In the genomic region with DNA sequence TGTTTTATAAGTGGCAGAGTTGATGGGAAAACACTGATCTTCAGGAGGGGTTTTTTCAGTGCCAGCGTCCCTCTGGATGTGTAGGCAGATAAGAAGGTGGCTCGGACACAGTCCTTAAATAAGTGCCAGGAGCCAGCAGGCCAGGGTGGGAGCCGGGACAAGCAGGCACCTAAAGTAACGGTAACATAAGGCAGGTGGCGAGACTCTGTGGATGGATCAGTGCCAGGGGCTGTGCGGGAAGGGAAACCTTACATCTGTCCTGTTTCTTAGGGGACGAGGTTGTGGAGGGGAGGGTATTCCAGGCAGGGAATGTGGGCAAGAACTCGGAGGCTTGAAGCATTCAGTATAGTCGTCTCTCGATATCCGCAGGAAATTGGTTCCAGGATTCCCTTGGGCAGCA, we compare ENCODE assay signal across 32 cellular contexts. TPM values are rescaled to one million over a fixed set of nuclear protein-coding genes. Genes with fewer than 3 reads are reported as not detected.
DNase-seq lines count a peak whose midpoint lies in the region; ATAC-seq, FAIRE-seq and TF ChIP-seq lines count a peak whose summit lies in the region.
"Had no signal": no experiment of that assay in that cellular context is flagged by ENCODE, and none has a peak within 500 bp of the region (broad histone marks: within the 10 kb centered on the region; RNA-seq: fewer than 3 reads in every experiment).

No MANE protein-coding gene starts in this region.

- H3K27ac Mint-ChIP-seq in WTC11, result peak overlapping the region; percentile 91
- H3K27ac Mint-ChIP-seq in nephron progenitor cell, result peak overlapping the region; percentile 36
- H3K27ac Mint-ChIP-seq: activated CD4-positive, alpha-beta T cell treated with anti-CD3 and anti-CD28 coated beads, Interleukin-2, amount 10 ng/mL, durations not matched to agents 24 days and 14 days; IgD-negative memory B cell; natural killer cell; stimulated activated naive CD8-positive, alpha-beta T cell treated with anti-CD3 and anti-CD28 coated beads, Interleukin-15, Interleukin-2, amounts not matched to agents 100 ng/mL and 50 ng/mL, for 24 hours had no signal

- H2AFZ ChIP-seq in Loucy (ENCODE audit: low read length), result no peak overlapping the region

- peaks cover 97% of the 10 kb centered on the region for H4K20me1 ChIP-seq in Loucy (ENCODE audit: insufficient read depth, low read length, poor library complexity, severe bottlenecking)

- H3K79me2 ChIP-seq in Loucy (ENCODE audit: insufficient read depth, low read length), result peaks cover 100% of the 10 kb centered on the region

- H3K4me2 ChIP-seq in Loucy (ENCODE audit: low read depth, low read length, poor library complexity, severe bottlenecking), result peak overlapping the region; percentile 5

- no peaks in the 10 kb centered on the region for H3K9me3 ChIP-seq in Loucy (ENCODE audit: insufficient read depth, low read depth, low read length)
- H3K9me3 ChIP-seq: Caco-2, esophagus muscularis mucosa, heart left ventricle, lower lobe of right lung, Peyer's patch, SJCRH30, testis had no signal

- H3K36me3 ChIP-seq in Loucy (ENCODE audit: insufficient read depth, low read length), result peaks cover 89% of the 10 kb centered on the region
- H3K36me3 ChIP-seq: lower lobe of right lung, Peyer's patch had no signal

- H3K27me3 ChIP-seq in Loucy (ENCODE audit: insufficient read depth, low read length, poor library complexity, severe bottlenecking), result no peaks in the 10 kb centered on the region
- H3K27me3 ChIP-seq: esophagus muscularis mucosa, heart left ventricle, Peyer's patch, SJCRH30, testis had no signal

- ATAC-seq in WTC11 (no peak), HG03457 (IDR thresholded peaks at IDR 0.05; ENCODE audit: unreplicated experiment) (no peak)
- ATAC-seq: heart left ventricle, lower lobe of right lung, natural killer cell had no signal

- no peaks in the 10 kb centered on the region for H3K9me2 ChIP-seq in Loucy (replicated peaks; ENCODE audit: low read depth, low read length)

- peaks cover 28% of the 10 kb centered on the region for H3K4me1 ChIP-seq in Loucy (ENCODE audit: insufficient read depth, low read length, poor library complexity, severe bottlenecking)
- H3K4me1 ChIP-seq: Caco-2, Peyer's patch, SJCRH30 had no signal

- CTCF ChIA-PET in WTC11 (lab: Charles Lee), result no interaction called here

- TF ChIP-seq CTCF in Loucy (conservative IDR thresholded peaks at IDR 0.05; ENCODE audit: low read length) (no peak), WTC11 (IDR thresholded peaks at IDR 0.05) (no peak), nephron progenitor cell (IDR thresholded peaks at IDR 0.05) (no peak)

- POLR2A ChIA-PET in WTC11 (lab: Charles Lee), result no interaction called here

- FAIRE-seq in RCC 7860 (lab: Jason Lieb, UNC), result no peak
- FAIRE-seq: urothelium cell line had no signal

- H3K9me3 Mint-ChIP-seq in WTC11 (no peaks in the 10 kb centered on the region), nephron progenitor cell (no peaks in the 10 kb centered on the region)
- H3K9me3 Mint-ChIP-seq: activated CD4-positive, alpha-beta T cell treated with anti-CD3 and anti-CD28 coated beads, Interleukin-2, amount 10 ng/mL, durations not matched to agents 24 days and 14 days; IgD-negative memory B cell; natural killer cell; stimulated activated naive CD8-positive, alpha-beta T cell treated with anti-CD3 and anti-CD28 coated beads, Interleukin-15, Interleukin-2, amounts not matched to agents 100 ng/mL and 50 ng/mL, for 24 hours had no signal

- peaks cover 67% of the 10 kb centered on the region for H3K4me1 Mint-ChIP-seq in WTC11
- peaks cover 76% of the 10 kb centered on the region for H3K4me1 Mint-ChIP-seq in nephron progenitor cell

- H3F3A ChIP-seq in Loucy (ENCODE audit: low read depth), result no peaks in the 10 kb centered on the region

- H3K27me3 Mint-ChIP-seq in WTC11 (ENCODE audit: low read depth), result no peaks in the 10 kb centered on the region
- H3K27me3 Mint-ChIP-seq in nephron progenitor cell (ENCODE audit: low read depth, poor library complexity), result peaks cover 3% of the 10 kb centered on the region
- H3K27me3 Mint-ChIP-seq: activated CD4-positive, alpha-beta T cell treated with anti-CD3 and anti-CD28 coated beads, Interleukin-2, amount 10 ng/mL, durations not matched to agents 24 days and 14 days; IgD-negative memory B cell; stimulated activated naive CD8-positive, alpha-beta T cell treated with anti-CD3 and anti-CD28 coated beads, Interleukin-15, Interleukin-2, amounts not matched to agents 100 ng/mL and 50 ng/mL, for 24 hours had no signal

- H3K9ac ChIP-seq in Loucy (ENCODE audit: low read depth, low read length, poor library complexity, severe bottlenecking), result no peak overlapping the region

- peaks cover 11% of the 10 kb centered on the region; the same call in 1 of the 2 replicates for H3K36me3 Mint-ChIP-seq in WTC11
- H3K36me3 Mint-ChIP-seq in nephron progenitor cell (ENCODE audit: low read depth), result peaks cover 25% of the 10 kb centered on the region
- H3K36me3 Mint-ChIP-seq: natural killer cell had no signal

- no peak overlapping the region for H3K4me3 Mint-ChIP-seq in WTC11
- no peak overlapping the region for H3K4me3 Mint-ChIP-seq in nephron progenitor cell
- H3K4me3 Mint-ChIP-seq: activated CD4-positive, alpha-beta T cell treated with anti-CD3 and anti-CD28 coated beads, Interleukin-2, amount 10 ng/mL, durations not matched to agents 24 days and 14 days; natural killer cell; stimulated activated naive CD8-positive, alpha-beta T cell treated with anti-CD3 and anti-CD28 coated beads, Interleukin-15, Interleukin-2, amounts not matched to agents 100 ng/mL and 50 ng/mL, for 24 hours had no signal

- DNase-seq in NCI-H82 (lab: John Stamatoyannopoulos, UW), result peak; percentile 9
- no peak for DNase-seq in NCI-H82 treated with DMSO at 0.1 percent for 48 hours (lab: John Stamatoyannopoulos, UW; ENCODE audit: unreplicated experiment)
- no peak for DNase-seq in WTC11 (ENCODE audit: low spot score)
- no peak for DNase-seq in nephron progenitor cell
- DNase-seq in RCC 7860 (ENCODE audit: low spot score), result no peak
- DNase-seq in stimulated activated CD4-positive, alpha-beta T cell treated with anti-CD3 and anti-CD28 coated beads, Interleukin-4, amount 100 ng/mL, for 24 hours, result no peak
- DNase-seq: 8988T; activated CD4-positive, alpha-beta T cell treated with anti-CD3 and anti-CD28 coated beads, Interleukin-2, amount 10 ng/mL, durations not matched to agents 24 days and 14 days; activated naive CD4-positive, alpha-beta T cell; activated T-cell treated with anti-CD3 and anti-CD28 coated beads, Interleukin-2, amount 50 U/mL, for 48 hours; Caco-2; dermis blood vessel endothelial cell; foreskin fibroblast; GDM1; lower lobe of right lung; midbrain; natural killer cell; NCI-H526; Peyer's patch; SJCRH30; SW 1271; T-helper 9 cell; testis had no signal

- no peak overlapping the region for H3K4me3 ChIP-seq in Loucy (ENCODE audit: low read length, poor library complexity, severe bottlenecking)
- H3K4me3 ChIP-seq: esophagus muscularis mucosa, heart left ventricle, lower lobe of right lung, Peyer's patch, SJCRH30, skin epidermis, testis had no signal

TF ChIP-seq in WTC11, 78 proteins besides CTCF, POLR2A, EP300 and RAD21 (continues in another document):
- TF ChIP-seq, protein P1, sequence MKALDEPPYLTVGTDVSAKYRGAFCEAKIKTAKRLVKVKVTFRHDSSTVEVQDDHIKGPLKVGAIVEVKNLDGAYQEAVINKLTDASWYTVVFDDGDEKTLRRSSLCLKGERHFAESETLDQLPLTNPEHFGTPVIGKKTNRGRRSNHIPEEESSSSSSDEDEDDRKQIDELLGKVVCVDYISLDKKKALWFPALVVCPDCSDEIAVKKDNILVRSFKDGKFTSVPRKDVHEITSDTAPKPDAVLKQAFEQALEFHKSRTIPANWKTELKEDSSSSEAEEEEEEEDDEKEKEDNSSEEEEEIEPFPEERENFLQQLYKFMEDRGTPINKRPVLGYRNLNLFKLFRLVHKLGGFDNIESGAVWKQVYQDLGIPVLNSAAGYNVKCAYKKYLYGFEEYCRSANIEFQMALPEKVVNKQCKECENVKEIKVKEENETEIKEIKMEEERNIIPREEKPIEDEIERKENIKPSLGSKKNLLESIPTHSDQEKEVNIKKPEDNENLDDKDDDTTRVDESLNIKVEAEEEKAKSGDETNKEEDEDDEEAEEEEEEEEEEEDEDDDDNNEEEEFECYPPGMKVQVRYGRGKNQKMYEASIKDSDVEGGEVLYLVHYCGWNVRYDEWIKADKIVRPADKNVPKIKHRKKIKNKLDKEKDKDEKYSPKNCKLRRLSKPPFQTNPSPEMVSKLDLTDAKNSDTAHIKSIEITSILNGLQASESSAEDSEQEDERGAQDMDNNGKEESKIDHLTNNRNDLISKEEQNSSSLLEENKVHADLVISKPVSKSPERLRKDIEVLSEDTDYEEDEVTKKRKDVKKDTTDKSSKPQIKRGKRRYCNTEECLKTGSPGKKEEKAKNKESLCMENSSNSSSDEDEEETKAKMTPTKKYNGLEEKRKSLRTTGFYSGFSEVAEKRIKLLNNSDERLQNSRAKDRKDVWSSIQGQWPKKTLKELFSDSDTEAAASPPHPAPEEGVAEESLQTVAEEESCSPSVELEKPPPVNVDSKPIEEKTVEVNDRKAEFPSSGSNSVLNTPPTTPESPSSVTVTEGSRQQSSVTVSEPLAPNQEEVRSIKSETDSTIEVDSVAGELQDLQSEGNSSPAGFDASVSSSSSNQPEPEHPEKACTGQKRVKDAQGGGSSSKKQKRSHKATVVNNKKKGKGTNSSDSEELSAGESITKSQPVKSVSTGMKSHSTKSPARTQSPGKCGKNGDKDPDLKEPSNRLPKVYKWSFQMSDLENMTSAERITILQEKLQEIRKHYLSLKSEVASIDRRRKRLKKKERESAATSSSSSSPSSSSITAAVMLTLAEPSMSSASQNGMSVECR (CRISPR knock-in tag; IDR thresholded peaks at IDR 0.05; ENCODE audit: borderline replicate concordance), result no peak
- TF ChIP-seq ZBTB21 (CRISPR knock-in tag; IDR thresholded peaks at IDR 0.05; ENCODE audit: borderline replicate concordance) (no peak), TP53 (CRISPR knock-in tag; IDR thresholded peaks at IDR 0.05) (no peak), RORB (CRISPR knock-in tag; IDR thresholded peaks at IDR 0.05) (no peak), NR3C1 (CRISPR knock-in tag; conservative IDR thresholded peaks at IDR 0.05; ENCODE audit: low read depth) (no peak), PRRX2 (CRISPR knock-in tag; IDR thresholded peaks at IDR 0.05) (no peak)

RNA-seq across cellular contexts. Expression of a gene that starts 15.9 kb away (rescaled TPM):
- 96.5 to 129 TPM (median 105 TPM) in 3 replicates for total RNA-seq in WTC11 (2021)

RNA-seq across cellular contexts. Expression of a gene that starts 50.9 kb away (rescaled TPM):
- 0.89 to 1.8 TPM (median 1.1 TPM) in 3 replicates for total RNA-seq in WTC11 (2021)
- total RNA-seq: activated CD4-positive, alpha-beta T cell treated with anti-CD3 and anti-CD28 coated beads, Interleukin-2, amount 10 ng/mL, durations not matched to agents 24 days and 14 days; SJCRH30 had no signal

RNA-seq across cellular contexts. Expression of a gene that starts 54.4 kb away (rescaled TPM):
- total RNA-seq in WTC11 (2021), result 0.50 to 0.57 TPM in 2 of 3 replicates, not detected in the other
- total RNA-seq: activated CD4-positive, alpha-beta T cell treated with anti-CD3 and anti-CD28 coated beads, Interleukin-2, amount 10 ng/mL, durations not matched to agents 24 days and 14 days; heart left ventricle; osteocyte; Peyer's patch; SJCRH30 had no signal
